16 cellular contexts compared by ENCODE assay signal in the genomic region with DNA sequence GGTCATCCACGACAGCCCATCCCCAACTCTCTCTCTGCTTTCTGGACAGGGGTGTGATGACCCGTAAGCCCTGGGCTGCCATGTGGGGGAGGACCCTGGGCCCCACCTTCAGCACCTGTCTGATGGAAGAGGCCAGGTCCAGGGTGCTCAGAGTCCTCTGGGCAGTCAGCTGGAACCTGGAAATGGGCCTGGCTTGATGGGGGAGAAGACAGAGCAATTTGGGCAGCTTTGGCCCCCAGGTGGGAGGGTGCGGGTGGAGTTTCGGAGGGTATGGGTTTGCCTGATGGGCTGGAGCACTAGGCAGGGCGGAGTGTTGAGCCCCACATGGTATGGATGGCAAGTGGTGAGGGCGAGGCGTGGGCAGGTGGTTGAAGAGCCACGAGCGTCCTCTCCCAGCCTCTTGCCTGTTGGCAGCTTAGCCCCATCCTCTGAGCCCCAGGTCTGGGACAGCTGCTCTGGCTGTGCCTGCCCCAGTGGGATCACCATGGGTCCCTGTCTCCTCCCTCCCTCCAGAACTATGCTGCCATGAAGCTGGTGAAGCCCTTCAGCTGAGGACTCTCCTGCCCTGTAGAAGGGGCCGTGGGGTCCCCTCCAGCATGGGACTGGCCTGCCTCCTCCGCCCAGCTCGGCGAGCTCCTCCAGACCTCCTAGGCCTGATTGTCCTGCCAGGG.
DNase-seq lines count a peak whose midpoint lies in the region; ATAC-seq and TF ChIP-seq lines count a peak whose summit lies in the region.
"Had no signal": no experiment of that assay in that cellular context is flagged by ENCODE, and none has a peak within 500 bp of the region (broad histone marks: within the 10 kb centered on the region; RNA-seq: fewer than 3 reads in every experiment).

No MANE protein-coding gene starts in this region.

- H3K9me3 Mint-ChIP-seq in activated CD8-positive, alpha-beta T cell treated with anti-CD3 and anti-CD28 coated beads for 36 hours, result no peaks in the 10 kb centered on the region
- H3K9me3 Mint-ChIP-seq: HFFc6 had no signal

- no peaks in the 10 kb centered on the region for H3K36me3 Mint-ChIP-seq in activated CD8-positive, alpha-beta T cell treated with anti-CD3 and anti-CD28 coated beads for 36 hours (ENCODE audit: low read depth)

- H3K4me3 Mint-ChIP-seq in activated CD8-positive, alpha-beta T cell treated with anti-CD3 and anti-CD28 coated beads for 36 hours, result no peak overlapping the region
- H3K4me3 Mint-ChIP-seq: HFFc6 had no signal

- DNase-seq in Right ventricle myocardium superior (peak; percentile 13), cardiac septum (ENCODE audit: low spot score) (no peak), caudate nucleus (lab: John Stamatoyannopoulos, UW) (no peak), myocyte (ENCODE audit: low read depth) (peak; percentile 72), spleen (peak; percentile 63), substantia nigra (lab: John Stamatoyannopoulos, UW) (no peak), hepatic stellate cell (ENCODE audit: low spot score) (no peak)
- DNase-seq in activated CD8-positive, alpha-beta T cell treated with anti-CD3 and anti-CD28 coated beads for 36 hours, result no peak
- DNase-seq: HFFc6, Kasumi-1, NCI-H1417, NCI-H2029, NCI-H2171 treated with DMSO at 0.1 percent for 48 hours, NCI-H774, PC-9 had no signal

- TF ChIP-seq CTCF in spleen (IDR thresholded peaks at IDR 0.05 in 8 of 11, conservative IDR thresholded peaks at IDR 0.05 in 3 of 11), result no peak
- no peak for TF ChIP-seq CTCF in activated CD8-positive, alpha-beta T cell treated with anti-CD3 and anti-CD28 coated beads for 36 hours (IDR thresholded peaks at IDR 0.05)

- no peak overlapping the region for H3K27ac Mint-ChIP-seq in activated CD8-positive, alpha-beta T cell treated with anti-CD3 and anti-CD28 coated beads for 36 hours
- H3K27ac Mint-ChIP-seq: HFFc6 had no signal

- intact Hi-C loops in Right ventricle myocardium superior (cut with DNase I) (no loop called here), cardiac septum (cut with DNase I) (loop anchor here (2.0 to 5.0 kb wide), 2 partner anchors 15 to 69 kb away; no protein-coding TSS in a partner anchor), spleen (cut with DNase I; ENCODE audit: low total_unique reads) (no loop called here)
- intact Hi-C loops in activated CD8-positive, alpha-beta T cell treated with anti-CD3 and anti-CD28 coated beads for 36 hours (cut with micrococcal nuclease), result no loop called here

- H3K4me3 ChIP-seq in spleen, result no peak overlapping the region
- H3K4me3 ChIP-seq: BLaER1 treated with 17β-estradiol and CSF1 and Interleukin-3, amounts not matched to agents 10 nM and 100 nM; PC-9 had no signal

- peaks cover 0 to 94% (median 31%) of the 10 kb centered on the region in 6 donors for H3K36me3 ChIP-seq in spleen

- TF ChIP-seq POLR2A in spleen (IDR thresholded peaks at IDR 0.05), result no peak

- H3K27ac ChIP-seq in caudate nucleus (ENCODE audit: low read depth, low read length), result peak overlapping the region; percentile 64
- H3K27ac ChIP-seq in spleen, result no peak overlapping the region
- no peak overlapping the region for H3K27ac ChIP-seq in substantia nigra (ENCODE audit: low read depth, low read length, poor library complexity, severe bottlenecking)
- H3K27ac ChIP-seq: BLaER1 treated with 17β-estradiol and CSF1 and Interleukin-3, amounts not matched to agents 10 nM and 100 nM; PC-9 had no signal

- H3K4me1 ChIP-seq in spleen, result no peaks in the 10 kb centered on the region

- 87 to 95% (median 95%) methylated on average over 12 to 13 of the region's 13 CpGs for WGBS in spleen, 5 donors

- CTCF ChIA-PET in activated CD8-positive, alpha-beta T cell treated with anti-CD3 and anti-CD28 coated beads for 36 hours (lab: Charles Lee), result no interaction called here

- no peaks in the 10 kb centered on the region for H3K27me3 Mint-ChIP-seq in activated CD8-positive, alpha-beta T cell treated with anti-CD3 and anti-CD28 coated beads for 36 hours

- POLR2A ChIA-PET in activated CD8-positive, alpha-beta T cell treated with anti-CD3 and anti-CD28 coated beads for 36 hours (lab: Charles Lee), result no interaction called here

- no peaks in the 10 kb centered on the region for H3K27me3 ChIP-seq in spleen (replicated peaks in 1 of 7)
- H3K27me3 ChIP-seq: BLaER1 treated with 17β-estradiol and CSF1 and Interleukin-3, amounts not matched to agents 10 nM and 100 nM had no signal

- ATAC-seq in Right ventricle myocardium superior (ENCODE audit: poor library complexity), result no peak
- no peak for ATAC-seq in activated CD8-positive, alpha-beta T cell treated with anti-CD3 and anti-CD28 coated beads for 36 hours

- H3K4me1 Mint-ChIP-seq in activated CD8-positive, alpha-beta T cell treated with anti-CD3 and anti-CD28 coated beads for 36 hours (ENCODE audit: low read depth), result no peaks in the 10 kb centered on the region

- no peaks in the 10 kb centered on the region for H3K9me3 ChIP-seq in spleen

Comparison
In these comparisons a context has a peak if more than half of its experiments do, and no peak if none do; other contexts are left out.
1. DNase-seq: peak in Right ventricle myocardium superior (single experiment), myocyte (single experiment) and spleen (single experiment); none in cardiac septum (single experiment), caudate nucleus (0 of 61), activated CD8-positive, alpha-beta T cell treated with anti-CD3 and anti-CD28 coated beads for 36 hours (single experiment), substantia nigra (0 of 49) and hepatic stellate cell (single experiment).